In the genomic region with DNA sequence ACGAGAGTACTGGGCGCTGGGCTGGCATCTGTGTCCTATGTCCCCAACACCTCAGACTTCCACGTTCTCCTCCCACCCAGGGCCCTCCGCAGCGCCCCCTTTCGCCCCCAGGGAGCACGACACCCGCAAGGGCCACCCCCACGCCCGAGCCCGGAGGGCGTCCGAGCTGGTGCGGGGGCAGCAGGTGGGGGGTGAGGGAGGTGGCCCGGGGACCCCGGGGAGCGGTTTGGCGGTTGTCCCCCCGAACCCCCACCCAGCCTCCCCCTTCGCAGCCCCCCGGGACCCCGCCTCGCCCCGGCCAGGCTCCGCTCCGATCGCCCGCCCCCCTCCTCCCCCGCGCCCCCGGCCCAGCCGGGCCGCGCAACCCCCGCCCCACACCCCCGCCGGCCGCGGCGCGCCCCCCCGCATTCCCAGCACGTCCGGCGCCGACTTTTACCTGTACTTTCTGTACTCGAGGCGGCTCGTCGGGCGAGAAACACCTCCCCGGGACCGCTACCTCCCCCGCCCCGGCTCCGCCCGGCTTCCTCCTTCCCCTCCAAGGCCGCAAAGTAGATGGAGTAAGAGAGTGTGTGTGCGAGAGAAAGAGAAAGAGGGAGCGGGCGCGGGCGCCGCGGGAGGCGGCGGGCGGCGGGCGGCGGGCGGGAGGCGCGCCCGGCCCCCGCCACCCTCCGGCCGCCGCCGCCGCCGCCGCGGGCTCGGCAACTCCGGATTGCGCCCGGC, we compare ENCODE assay signal across 1 cellular context.
TF ChIP-seq lines count a peak whose summit lies in the region.

No MANE protein-coding gene starts in this region.

TF ChIP-seq in HepG2, 621 proteins besides CTCF, POLR2A, EP300 and RAD21 (continued from another document):
- TF ChIP-seq, protein P1, sequence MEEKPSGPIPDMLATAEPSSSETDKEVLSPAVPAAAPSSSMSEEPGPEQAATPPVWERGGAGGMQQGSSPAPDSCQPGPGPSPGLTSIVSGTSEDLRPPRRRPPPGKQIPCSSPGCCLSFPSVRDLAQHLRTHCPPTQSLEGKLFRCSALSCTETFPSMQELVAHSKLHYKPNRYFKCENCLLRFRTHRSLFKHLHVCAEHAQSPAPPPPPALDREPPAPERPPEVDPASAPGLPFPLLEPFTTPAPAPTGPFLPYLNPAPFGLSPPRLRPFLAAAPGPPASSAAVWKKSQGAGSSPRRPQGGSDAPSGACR (CRISPR knock-in tag; IDR thresholded peaks at IDR 0.05) = no peak
- TF ChIP-seq PHB2 (IDR thresholded peaks at IDR 0.05; ENCODE audit: partially characterized antibody) = no peak
TF ChIP-seq in HepG2: peak in this region for 1.
